In the genomic region with DNA sequence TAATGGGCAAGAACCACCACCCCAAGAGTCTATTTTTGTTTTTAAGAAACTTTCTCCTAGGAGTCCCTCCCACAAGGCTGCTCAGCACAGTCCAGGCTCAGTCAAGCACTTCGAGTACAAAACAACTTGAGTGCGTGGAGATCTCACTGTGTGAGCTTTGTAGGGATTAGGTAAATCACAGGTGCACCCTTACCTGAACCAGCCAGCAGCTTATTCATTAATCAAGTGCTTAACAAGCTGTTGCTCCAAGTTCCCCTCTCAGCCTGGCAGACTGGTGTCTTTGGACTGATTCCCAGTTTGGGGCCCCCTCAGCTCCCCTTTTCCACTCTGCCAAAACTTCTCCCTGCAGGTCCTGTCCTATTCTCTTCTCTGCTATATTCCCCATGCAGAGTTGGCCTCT, we compare ENCODE assay signal across 22 cellular contexts.
DNase-seq lines count a peak whose midpoint lies in the region; ATAC-seq, FAIRE-seq and TF ChIP-seq lines count a peak whose summit lies in the region.
"Had no signal": no experiment of that assay in that cellular context is flagged by ENCODE, and none has a peak within 500 bp of the region (broad histone marks: within the 10 kb centered on the region; RNA-seq: fewer than 3 reads in every experiment).

No MANE protein-coding gene starts in this region.

- ATAC-seq in stimulated activated memory B cell treated with anti-CD40 and anti-IgM and Interleukin-4, amounts not matched to agents 10 μg/mL and 1 μg/mL and 100 μg/mL, for 72 hours: no peak
- ATAC-seq: foreskin keratinocyte, T-cell had no signal

- H3K27me3 ChIP-seq in endothelial cell of umbilical vein (ENCODE audit: control insufficient read depth in 2 of 2, insufficient read depth in 2 of 2, low read length in 2 of 2): no peaks in the 10 kb centered on the region
- H3K27me3 ChIP-seq: foreskin keratinocyte, right atrium auricular region had no signal

- no peak overlapping the region for H3K27ac Mint-ChIP-seq in activated CD4-positive, alpha-beta T cell treated with anti-CD3 and anti-CD28 coated beads, Interleukin-2, amount 10 ng/mL, durations not matched to agents 24 days and 14 days
- no peak overlapping the region for H3K27ac Mint-ChIP-seq in stimulated activated memory B cell treated with anti-CD40 and anti-IgM and Interleukin-4, amounts not matched to agents 10 μg/mL and 1 μg/mL and 100 μg/mL, for 72 hours
- H3K27ac Mint-ChIP-seq: activated CD4-positive, alpha-beta memory T cell treated with anti-CD3 and anti-CD28 coated beads for 36 hours; activated naive CD4-positive, alpha-beta T cell treated with anti-CD3 and anti-CD28 coated beads for 36 hours; stimulated activated naive CD8-positive, alpha-beta T cell treated with anti-CD3 and anti-CD28 coated beads, Interleukin-15, Interleukin-2, amounts not matched to agents 100 ng/mL and 50 ng/mL, for 24 hours; T-cell had no signal

- H3K4me1 ChIP-seq in endothelial cell of umbilical vein (ENCODE audit: control insufficient read depth, extremely low read depth, insufficient read depth, low read length): peaks cover 19% of the 10 kb centered on the region

- no peak for TF ChIP-seq CTCF in endothelial cell of umbilical vein (IDR thresholded peaks at IDR 0.05; ENCODE audit: extremely low read depth in 1 of 2, insufficient read depth in 1 of 2, low read depth in 1 of 2, low read length in 2 of 2)

- H3K36me3 ChIP-seq in endothelial cell of umbilical vein (ENCODE audit: control insufficient read depth in 2 of 2, extremely low read depth in 1 of 2, insufficient read depth in 2 of 2, low read length in 2 of 2): no peaks in the 10 kb centered on the region
- H3K36me3 ChIP-seq: right atrium auricular region had no signal

- H3K4me3 ChIP-seq in endothelial cell of umbilical vein (replicated peaks in 1 of 3; ENCODE audit: insufficient read depth in 1 of 3, low read depth in 1 of 3, low read length in 3 of 3): no peak overlapping the region
- H3K4me3 ChIP-seq: right atrium auricular region had no signal

- peak; percentile 15 for FAIRE-seq in endothelial cell of umbilical vein (lab: Jason Lieb, UNC)
- FAIRE-seq: astrocyte, endometrium had no signal

- H3K4me2 ChIP-seq in endothelial cell of umbilical vein (ENCODE audit: insufficient read depth, low read length): no peak overlapping the region

- no peaks in the 10 kb centered on the region for H3K36me3 Mint-ChIP-seq in activated CD4-positive, alpha-beta T cell treated with anti-CD3 and anti-CD28 coated beads, Interleukin-2, amount 10 ng/mL, durations not matched to agents 24 days and 14 days (ENCODE audit: low read depth)
- H3K36me3 Mint-ChIP-seq in stimulated activated memory B cell treated with anti-CD40 and anti-IgM and Interleukin-4, amounts not matched to agents 10 μg/mL and 1 μg/mL and 100 μg/mL, for 72 hours: no peaks in the 10 kb centered on the region
- H3K36me3 Mint-ChIP-seq: activated CD4-positive, alpha-beta memory T cell treated with anti-CD3 and anti-CD28 coated beads for 36 hours; T-cell had no signal

- H3K9me3 ChIP-seq in endothelial cell of umbilical vein (replicated peaks; ENCODE audit: control insufficient read depth, insufficient read depth, low read length): no peaks in the 10 kb centered on the region
- H3K9me3 ChIP-seq: right atrium auricular region had no signal

- H2AFZ ChIP-seq in endothelial cell of umbilical vein (ENCODE audit: low read depth, low read length): no peak overlapping the region

- TF ChIP-seq POLR2A in endothelial cell of umbilical vein (IDR thresholded peaks at IDR 0.05; ENCODE audit: low read depth, low read length): no peak

- dilution Hi-C loops in endothelial cell of umbilical vein (cut with MboI; ENCODE audit: extremely low pct_ligation_motif_present, low sequenced_read_pairs): no loop called here

- no peak overlapping the region for H3K27ac ChIP-seq in endothelial cell of umbilical vein (ENCODE audit: insufficient read depth, low read depth, low read length)
- H3K27ac ChIP-seq: foreskin keratinocyte, right atrium auricular region had no signal

- H3K79me2 ChIP-seq in endothelial cell of umbilical vein (ENCODE audit: control insufficient read depth, insufficient read depth, low read length): no peaks in the 10 kb centered on the region

- H3K9me3 Mint-ChIP-seq in activated CD4-positive, alpha-beta T cell treated with anti-CD3 and anti-CD28 coated beads, Interleukin-2, amount 10 ng/mL, durations not matched to agents 24 days and 14 days: no peaks in the 10 kb centered on the region
- H3K9me3 Mint-ChIP-seq in stimulated activated memory B cell treated with anti-CD40 and anti-IgM and Interleukin-4, amounts not matched to agents 10 μg/mL and 1 μg/mL and 100 μg/mL, for 72 hours: no peaks in the 10 kb centered on the region
- H3K9me3 Mint-ChIP-seq: activated CD4-positive, alpha-beta memory T cell treated with anti-CD3 and anti-CD28 coated beads for 36 hours; activated naive CD4-positive, alpha-beta T cell treated with anti-CD3 and anti-CD28 coated beads for 36 hours; stimulated activated naive CD8-positive, alpha-beta T cell treated with anti-CD3 and anti-CD28 coated beads, Interleukin-15, Interleukin-2, amounts not matched to agents 100 ng/mL and 50 ng/mL, for 24 hours; T-cell had no signal

- no peaks in the 10 kb centered on the region for H4K20me1 ChIP-seq in endothelial cell of umbilical vein (replicated peaks; ENCODE audit: control insufficient read depth, extremely low read depth, insufficient read depth, low read length)

- peak; percentile 36 for DNase-seq in DMS53 treated with DMSO at 0.1 percent for 48 hours (lab: John Stamatoyannopoulos, UW; ENCODE audit: unreplicated experiment)
- DNase-seq in NCI-H128 (lab: John Stamatoyannopoulos, UW; ENCODE audit: unreplicated experiment): peak; percentile 15
- DNase-seq in endothelial cell of umbilical vein (ENCODE audit: low read depth, low spot score): no peak
- DNase-seq in renal cortical epithelial cell (ENCODE audit: low read depth): peak; percentile 77
- DNase-seq in HuH-7.5 (ENCODE audit: low spot score): no peak
- DNase-seq in dedifferentiated amniotic fluid mesenchymal stem cell (ENCODE audit: extremely low spot score): no peak
- DNase-seq in activated CD4-positive, alpha-beta T cell treated with anti-CD3 and anti-CD28 coated beads, Interleukin-2, amount 10 ng/mL, durations not matched to agents 24 days and 14 days: no peak
- DNase-seq: activated CD4-positive, alpha-beta memory T cell treated with anti-CD3 and anti-CD28 coated beads for 36 hours; activated naive CD4-positive, alpha-beta T cell treated with anti-CD3 and anti-CD28 coated beads for 36 hours; activated T-cell treated with anti-CD3 and anti-CD28 coated beads, Interleukin-2, amount 50 U/mL, for 1 hour; COR-L47; foreskin keratinocyte; H7; NCI-H1048; NCI-H2227 treated with DMSO at 0.1 percent for 48 hours; nucleus accumbens; T-cell had no signal

- CTCF ChIA-PET in endothelial cell of umbilical vein (lab: Charles Lee): interaction anchor here (1.0 to 5.4 kb wide), 5 partner anchors 25 to 517 kb away, joined by 3 to 60 read pairs (median 30); no protein-coding TSS in a partner anchor

- intact Hi-C loops in endothelial cell of umbilical vein (cut with micrococcal nuclease): no loop called here
- intact Hi-C loops in activated CD4-positive, alpha-beta T cell treated with anti-CD3 and anti-CD28 coated beads, Interleukin-2, amount 10 ng/mL, durations not matched to agents 24 days and 14 days (cut with micrococcal nuclease): no loop called here

- H3K9ac ChIP-seq in endothelial cell of umbilical vein (replicated peaks; ENCODE audit: extremely low read depth, insufficient read depth, low read length): no peak overlapping the region

- no TSS peak for BruUV-seq in endothelial cell of umbilical vein (replicated peaks; lab: Mats Ljungman, UMichigan)

- POLR2A ChIA-PET in endothelial cell of umbilical vein (lab: Charles Lee): no interaction called here

- H3K9me1 ChIP-seq in endothelial cell of umbilical vein (replicated peaks; ENCODE audit: control insufficient read depth, extremely low read depth, insufficient read depth, low read length): no peaks in the 10 kb centered on the region

- peaks cover 18% of the 10 kb centered on the region for H3K27me3 Mint-ChIP-seq in activated CD4-positive, alpha-beta T cell treated with anti-CD3 and anti-CD28 coated beads, Interleukin-2, amount 10 ng/mL, durations not matched to agents 24 days and 14 days
- peaks cover 10% of the 10 kb centered on the region for H3K27me3 Mint-ChIP-seq in stimulated activated memory B cell treated with anti-CD40 and anti-IgM and Interleukin-4, amounts not matched to agents 10 μg/mL and 1 μg/mL and 100 μg/mL, for 72 hours

- peaks cover 17% of the 10 kb centered on the region for H3K4me1 Mint-ChIP-seq in activated CD4-positive, alpha-beta T cell treated with anti-CD3 and anti-CD28 coated beads, Interleukin-2, amount 10 ng/mL, durations not matched to agents 24 days and 14 days
- peaks cover 17% of the 10 kb centered on the region for H3K4me1 Mint-ChIP-seq in stimulated activated memory B cell treated with anti-CD40 and anti-IgM and Interleukin-4, amounts not matched to agents 10 μg/mL and 1 μg/mL and 100 μg/mL, for 72 hours

- H3K4me3 Mint-ChIP-seq in activated CD4-positive, alpha-beta T cell treated with anti-CD3 and anti-CD28 coated beads, Interleukin-2, amount 10 ng/mL, durations not matched to agents 24 days and 14 days: no peak overlapping the region
- no peak overlapping the region for H3K4me3 Mint-ChIP-seq in stimulated activated memory B cell treated with anti-CD40 and anti-IgM and Interleukin-4, amounts not matched to agents 10 μg/mL and 1 μg/mL and 100 μg/mL, for 72 hours
- H3K4me3 Mint-ChIP-seq: activated CD4-positive, alpha-beta memory T cell treated with anti-CD3 and anti-CD28 coated beads for 36 hours; activated naive CD4-positive, alpha-beta T cell treated with anti-CD3 and anti-CD28 coated beads for 36 hours; stimulated activated naive CD8-positive, alpha-beta T cell treated with anti-CD3 and anti-CD28 coated beads, Interleukin-15, Interleukin-2, amounts not matched to agents 100 ng/mL and 50 ng/mL, for 24 hours; T-cell had no signal

TF ChIP-seq in endothelial cell of umbilical vein, 7 proteins besides CTCF, POLR2A, EP300 and RAD21:
- TF ChIP-seq FOS (IDR thresholded peaks at IDR 0.05; ENCODE audit: borderline replicate concordance, insufficient read depth, low read length) (no peak), JUN (IDR thresholded peaks at IDR 0.05; ENCODE audit: borderline replicate concordance, insufficient read depth, insufficient read length, low read depth) (no peak), POLR2AphosphoS5 (IDR thresholded peaks at IDR 0.05; ENCODE audit: insufficient read depth, low read depth, low read length) (no peak), MYC (IDR thresholded peaks at IDR 0.05; ENCODE audit: low read depth, low read length) (no peak), GATA2 (IDR thresholded peaks at IDR 0.05; ENCODE audit: insufficient read depth, insufficient read length, low read depth, low read length) (no peak), EZH2 (IDR thresholded peaks at IDR 0.05; ENCODE audit: borderline replicate concordance, low read depth, low read length, severe bottlenecking) (no peak)
- TF ChIP-seq, protein P1, sequence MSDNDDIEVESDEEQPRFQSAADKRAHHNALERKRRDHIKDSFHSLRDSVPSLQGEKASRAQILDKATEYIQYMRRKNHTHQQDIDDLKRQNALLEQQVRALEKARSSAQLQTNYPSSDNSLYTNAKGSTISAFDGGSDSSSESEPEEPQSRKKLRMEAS (IDR thresholded peaks at IDR 0.05; ENCODE audit: insufficient read depth, insufficient read length): no peak
TF ChIP-seq in endothelial cell of umbilical vein: peak in this region for 0.

Comparison
In these comparisons a context has a peak if more than half of its experiments do, and no peak if none do; other contexts are left out.
1. DNase-seq: peak in DMS53 treated with DMSO at 0.1 percent for 48 hours (single experiment), NCI-H128 (single experiment) and renal cortical epithelial cell (single experiment); none in endothelial cell of umbilical vein (single experiment), HuH-7.5 (single experiment), dedifferentiated amniotic fluid mesenchymal stem cell (single experiment) and activated CD4-positive, alpha-beta T cell treated with anti-CD3 and anti-CD28 coated beads, Interleukin-2, amount 10 ng/mL, durations not matched to agents 24 days and 14 days (single experiment).